ENCODE assay signal across 1 cellular context in genomic region chr2:235063501-235063961, GRCh38.
TF ChIP-seq lines count a peak whose summit lies in the region.

No MANE protein-coding gene starts in this region.

TF ChIP-seq in IMR-90, 13 proteins besides CTCF, POLR2A, EP300 and RAD21 (continued from another document):
- no peak for TF ChIP-seq CHD1 (IDR thresholded peaks at IDR 0.05; ENCODE audit: low read depth, low read length)
